Comparison of ENCODE assay signal across 25 cellular contexts in the genomic region with DNA sequence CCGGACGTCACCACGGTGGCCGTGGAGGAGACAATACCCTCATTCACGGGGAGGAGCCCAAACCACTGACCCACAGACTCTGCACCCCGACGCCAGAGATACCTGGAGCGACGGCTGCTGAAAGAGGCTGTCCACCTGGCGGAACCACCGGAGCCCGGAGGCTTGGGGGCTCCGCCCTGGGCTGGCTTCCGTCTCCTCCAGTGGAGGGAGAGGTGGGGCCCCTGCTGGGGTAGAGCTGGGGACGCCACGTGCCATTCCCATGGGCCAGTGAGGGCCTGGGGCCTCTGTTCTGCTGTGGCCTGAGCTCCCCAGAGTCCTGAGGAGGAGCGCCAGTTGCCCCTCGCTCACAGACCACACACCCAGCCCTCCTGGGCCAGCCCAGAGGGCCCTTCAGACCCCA. TPM values are rescaled to one million over a fixed set of nuclear protein-coding genes. Genes with fewer than 3 reads are reported as not detected.
DNase-seq lines count a peak whose midpoint lies in the region; ATAC-seq, FAIRE-seq and TF ChIP-seq lines count a peak whose summit lies in the region.
"Had no signal": no experiment of that assay in that cellular context is flagged by ENCODE, and none has a peak within 500 bp of the region (broad histone marks: within the 10 kb centered on the region; RNA-seq: fewer than 3 reads in every experiment).

No MANE protein-coding gene starts in this region.

- no peak overlapping the region for H2AFZ ChIP-seq in osteoblast (ENCODE audit: low read length)
- H2AFZ ChIP-seq: PC-9 had no signal

- H3K4me2 ChIP-seq in BLaER1 treated with 17β-estradiol and CSF1 and Interleukin-3, amounts not matched to agents 10 nM and 100 nM = peak overlapping the region; percentile 57 to 100 (median 91)
- H3K4me2 ChIP-seq in osteoblast (ENCODE audit: insufficient read depth, low read length) = no peak overlapping the region
- H3K4me2 ChIP-seq: A549, PC-9 had no signal

- peak overlapping the region in 8 of 11 experiments; percentile 6 to 95 (median 49); a peak in 14 of 22 replicates for H3K9ac ChIP-seq in BLaER1 treated with 17β-estradiol and CSF1 and Interleukin-3, amounts not matched to agents 10 nM and 100 nM

- H3K4me3 ChIP-seq in BLaER1 treated with 17β-estradiol and CSF1 and Interleukin-3, amounts not matched to agents 10 nM and 100 nM = peak overlapping the region in 1 of 10 experiments; percentile 18; a peak in 1 of 20 replicates
- no peak overlapping the region for H3K4me3 ChIP-seq in H7 (ENCODE audit: insufficient read depth, low read depth, low read length)
- H3K4me3 ChIP-seq in osteoblast (ENCODE audit: insufficient read depth, low read length) = no peak overlapping the region
- H3K4me3 ChIP-seq: A549, MG63, PC-9, SJSA1 had no signal

- peaks cover 55% of the 10 kb centered on the region for H3K4me1 Mint-ChIP-seq in stimulated activated effector memory CD8-positive, alpha-beta T cell treated with anti-CD3 and anti-CD28 coated beads, Interleukin-12 subunit alpha, Interleukin-12 subunit beta, amount 100 ng/mL, for 72 hours

- H3K9me3 Mint-ChIP-seq in stimulated activated effector memory CD8-positive, alpha-beta T cell treated with anti-CD3 and anti-CD28 coated beads, Interleukin-12 subunit alpha, Interleukin-12 subunit beta, amount 100 ng/mL, for 72 hours = no peaks in the 10 kb centered on the region
- H3K9me3 Mint-ChIP-seq: CD8-positive, alpha-beta memory T cell had no signal

- H3K27me3 ChIP-seq in BLaER1 treated with 17β-estradiol and CSF1 and Interleukin-3, amounts not matched to agents 10 nM and 100 nM = no peaks in the 10 kb centered on the region
- no peaks in the 10 kb centered on the region for H3K27me3 ChIP-seq in H7 (ENCODE audit: control insufficient read depth, insufficient read depth, low read length)
- peaks cover 8% of the 10 kb centered on the region for H3K27me3 ChIP-seq in osteoblast (ENCODE audit: insufficient read depth, low read length)
- H3K27me3 ChIP-seq: MG63, SJSA1 had no signal

- peak overlapping the region in 6 of 11 experiments; percentile 8 to 44 (median 26); a peak in 5 of 22 replicates for H3K27ac ChIP-seq in BLaER1 treated with 17β-estradiol and CSF1 and Interleukin-3, amounts not matched to agents 10 nM and 100 nM
- no peak overlapping the region for H3K27ac ChIP-seq in osteoblast (ENCODE audit: low read depth, low read length)
- H3K27ac ChIP-seq: A549, C4-2B, PC-9, SJSA1 had no signal

- peaks cover 72% of the 10 kb centered on the region for H3K36me3 Mint-ChIP-seq in stimulated activated effector memory CD8-positive, alpha-beta T cell treated with anti-CD3 and anti-CD28 coated beads, Interleukin-12 subunit alpha, Interleukin-12 subunit beta, amount 100 ng/mL, for 72 hours

- H3K4me1 ChIP-seq in BLaER1 treated with 17β-estradiol and CSF1 and Interleukin-3, amounts not matched to agents 10 nM and 100 nM = peaks cover 65 to 94% (median 76%) of the 10 kb centered on the region in 10 experiments
- no peaks in the 10 kb centered on the region for H3K4me1 ChIP-seq in osteoblast (ENCODE audit: insufficient read depth, low read length)
- H3K4me1 ChIP-seq: A549 had no signal

- H4K20me1 ChIP-seq in BLaER1 treated with 17β-estradiol and CSF1 and Interleukin-3, amounts not matched to agents 10 nM and 100 nM = peaks cover 6 to 66% (median 20%) of the 10 kb centered on the region in 11 experiments; a peak in 14 of 22 replicates
- H4K20me1 ChIP-seq in osteoblast (ENCODE audit: insufficient read depth, low read length) = peaks cover 3% of the 10 kb centered on the region

- ATAC-seq in stimulated activated effector memory CD8-positive, alpha-beta T cell treated with anti-CD3 and anti-CD28 coated beads, Interleukin-12 subunit alpha, Interleukin-12 subunit beta, amount 100 ng/mL, for 72 hours = no peak
- ATAC-seq: A549 had no signal

- H3K36me3 ChIP-seq in BLaER1 treated with 17β-estradiol and CSF1 and Interleukin-3, amounts not matched to agents 10 nM and 100 nM = peaks cover 0 to 63% (median 0%) of the 10 kb centered on the region in 11 experiments; a peak in 6 of 22 replicates
- H3K36me3 ChIP-seq in H7 (replicated peaks; ENCODE audit: control insufficient read depth, insufficient read depth, low read length) (no peaks in the 10 kb centered on the region), osteoblast (ENCODE audit: insufficient read depth, low read length) (no peaks in the 10 kb centered on the region)
- H3K36me3 ChIP-seq: MG63, SJSA1 had no signal

- FAIRE-seq in RCC 7860 (lab: Jason Lieb, UNC) = no peak
- FAIRE-seq: A549, GM18507 had no signal

- H3K9me3 ChIP-seq in BLaER1 treated with 17β-estradiol and CSF1 and Interleukin-3, amounts not matched to agents 10 nM and 100 nM (replicated peaks in 1 of 11) = no peaks in the 10 kb centered on the region
- no peaks in the 10 kb centered on the region for H3K9me3 ChIP-seq in osteoblast (ENCODE audit: low read depth, low read length)
- H3K9me3 ChIP-seq: A549, MG63, SJSA1 had no signal

- no peaks in the 10 kb centered on the region for H3K79me2 ChIP-seq in osteoblast (ENCODE audit: insufficient read depth, low read length)

- H3K27ac Mint-ChIP-seq in stimulated activated effector memory CD8-positive, alpha-beta T cell treated with anti-CD3 and anti-CD28 coated beads, Interleukin-12 subunit alpha, Interleukin-12 subunit beta, amount 100 ng/mL, for 72 hours = no peak overlapping the region

- no peak overlapping the region for H3K4me3 Mint-ChIP-seq in stimulated activated effector memory CD8-positive, alpha-beta T cell treated with anti-CD3 and anti-CD28 coated beads, Interleukin-12 subunit alpha, Interleukin-12 subunit beta, amount 100 ng/mL, for 72 hours
- H3K4me3 Mint-ChIP-seq: CD8-positive, alpha-beta memory T cell had no signal

- DNase-seq in H7 = peak; percentile 57
- peak; percentile 47 for DNase-seq in left kidney (ENCODE audit: low read depth, low spot score)
- peak; percentile 38 for DNase-seq in osteoblast (ENCODE audit: insufficient read length, low spot score, missing footprints)
- DNase-seq in DMS114 treated with DMSO at 0.1 percent for 48 hours (lab: John Stamatoyannopoulos, UW; ENCODE audit: unreplicated experiment) = no peak
- DNase-seq in mucosa of gallbladder (ENCODE audit: low spot score) = no peak
- DNase-seq in RCC 7860 (ENCODE audit: low spot score) = no peak
- no peak for DNase-seq in stimulated activated effector memory CD8-positive, alpha-beta T cell treated with anti-CD3 and anti-CD28 coated beads, Interleukin-12 subunit alpha, Interleukin-12 subunit beta, amount 100 ng/mL, for 72 hours (ENCODE audit: low spot score in 2 of 2)
- DNase-seq: AML-193; CD8-positive, alpha-beta memory T cell; DMS153; DND-41; GOT3; HCEC 1CT; KG1; MG63; NCI-H2029; NCI-H446; NCI-H524 treated with DMSO at 0.1 percent for 48 hours; PC-9; RPMI8226 had no signal

- TF ChIP-seq CTCF in osteoblast (IDR thresholded peaks at IDR 0.05; ENCODE audit: extremely low read depth, low read depth, low read length) = no peak

RNA-seq across cellular contexts. Expression of a gene that starts 7.0 kb away (rescaled TPM):
- 0.07 and 0.55 TPM in 2 replicates for total RNA-seq in H7 (2014; rRNA removed; shearing (Covaris generic))
- 29.2 and 36.6 TPM in 2 replicates for total RNA-seq in osteoblast
- 231 TPM for total RNA-seq in mucosa of gallbladder

RNA-seq across cellular contexts. Expression of a gene that starts 23.4 kb away (rescaled TPM):
- 62.9 and 83.5 TPM in 2 replicates for total RNA-seq in H7 (2014; rRNA removed; shearing (Covaris generic))
- total RNA-seq in osteoblast = 8.0 and 9.4 TPM in 2 replicates
- 133 TPM for total RNA-seq in mucosa of gallbladder

RNA-seq across cellular contexts. Expression of a gene that starts 33.1 kb away (rescaled TPM):
- 0.07 and 0.33 TPM in 2 replicates for total RNA-seq in H7 (2014; rRNA removed; shearing (Covaris generic))
- total RNA-seq in osteoblast (not detected in 2 replicates), mucosa of gallbladder (0.20 TPM)
- total RNA-seq: CD8-positive, alpha-beta memory T cell; PC-9; SJSA1 had no signal

RNA-seq across cellular contexts. Expression of a gene that starts 36.8 kb away (rescaled TPM):
- 62.5 and 79.0 TPM in 2 replicates for total RNA-seq in H7 (2014; rRNA removed; shearing (Covaris generic))
- total RNA-seq in osteoblast (15.2 and 18.6 TPM in 2 replicates), mucosa of gallbladder (39.9 TPM)

Comparison
In these comparisons a context has a peak if more than half of its experiments do, and no peak if none do; other contexts are left out.
1. DNase-seq: peak in H7 (single experiment), left kidney (single experiment) and osteoblast (single experiment); none in DMS114 treated with DMSO at 0.1 percent for 48 hours (single experiment), mucosa of gallbladder (single experiment), RCC 7860 (single experiment) and stimulated activated effector memory CD8-positive, alpha-beta T cell treated with anti-CD3 and anti-CD28 coated beads, Interleukin-12 subunit alpha, Interleukin-12 subunit beta, amount 100 ng/mL, for 72 hours (0 of 2).
2. RNA of a gene that starts 7.0 kb away (total RNA-seq): 231 TPM in mucosa of gallbladder (single experiment) and 29.2 to 36.6 TPM in osteoblast; 0.07 to 0.55 TPM in H7; every median in the first group is over 10 times any median in the second.